In the genomic region with DNA sequence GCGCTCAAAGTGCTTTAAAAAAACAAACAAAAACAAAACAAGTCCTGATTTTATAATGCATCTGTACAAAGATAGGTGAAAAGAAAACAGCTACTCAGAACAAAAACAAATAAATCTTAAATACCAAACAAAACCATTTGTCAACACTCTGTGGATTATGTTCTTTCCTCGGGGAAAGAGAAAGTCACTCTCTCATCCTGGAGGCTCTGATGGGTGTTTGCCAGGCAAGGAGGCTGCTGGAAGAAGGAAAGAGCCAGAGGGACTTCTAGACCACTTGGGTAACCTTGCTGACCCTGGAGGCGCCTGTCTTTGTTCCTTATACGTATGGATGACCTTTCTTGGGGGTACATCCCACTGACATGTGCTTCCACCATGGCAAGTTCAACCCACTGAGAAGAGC, we compare ENCODE assay signal across 13 cellular contexts.
A peak's percentile ranks its signal among the peaks of the same experiment; 100 is the strongest.
DNase-seq lines count a peak whose midpoint lies in the region; FAIRE-seq and TF ChIP-seq lines count a peak whose summit lies in the region.
"Had no signal": no experiment of that assay in that cellular context is flagged by ENCODE, and none has a peak within 500 bp of the region (broad histone marks: within the 10 kb centered on the region; RNA-seq: fewer than 3 reads in every experiment).

No MANE protein-coding gene starts in this region.

- no peaks in the 10 kb centered on the region for H3K9me3 ChIP-seq in HEK293 (ENCODE audit: control insufficient read depth, insufficient read depth, low read depth, low read length)
- H3K9me3 ChIP-seq in hepatocyte (ENCODE audit: low read depth) = no peaks in the 10 kb centered on the region
- H3K9me3 ChIP-seq: psoas muscle had no signal

- FAIRE-seq in frontal cortex (lab: Jason Lieb, UNC) = no peak
- FAIRE-seq: D721Med, GM18507 had no signal

- no peaks in the 10 kb centered on the region for H3K9me3 Mint-ChIP-seq in type B pancreatic cell
- H3K9me3 Mint-ChIP-seq in activated naive CD8-positive, alpha-beta T cell treated with anti-CD3 and anti-CD28 coated beads for 36 hours = no peaks in the 10 kb centered on the region
- H3K9me3 Mint-ChIP-seq: activated CD4-positive, alpha-beta memory T cell treated with anti-CD3 and anti-CD28 coated beads, Interleukin-2, amount 10 ng/mL, durations not matched to agents 7 days and 5 days; activated T-helper 1 cell treated with anti-CD3 and anti-CD28 coated beads, Interleukin-12 subunit alpha, Interleukin-12 subunit beta, Interleukin-2, Interleukin-4 antibody, amounts not matched to agents 30 ng/mL and 10 ng/mL and 1 ng/mL, durations not matched to agents 14 hours and 24 hours and 36 hours had no signal

- no peaks in the 10 kb centered on the region for H3K27me3 ChIP-seq in hepatocyte

- DNase-seq in hepatocyte (ENCODE audit: low spot score) (no peak), type B pancreatic cell (ENCODE audit: extremely low spot score, unreplicated experiment) (no peak), frontal cortex (ENCODE audit: low spot score in 2 of 2) (no peak), NCI-H1436 treated with DMSO at 0.1 percent for 48 hours (lab: John Stamatoyannopoulos, UW) (no peak)
- DNase-seq in activated naive CD8-positive, alpha-beta T cell treated with anti-CD3 and anti-CD28 coated beads for 36 hours = no peak
- DNase-seq: activated CD4-positive, alpha-beta memory T cell treated with anti-CD3 and anti-CD28 coated beads, Interleukin-2, amount 10 ng/mL, durations not matched to agents 7 days and 5 days; psoas muscle had no signal

- TF ChIP-seq CTCF in HEK293 (tag by site-specific recombination; IDR thresholded peaks at IDR 0.05) = no peak
- TF ChIP-seq CTCF in hepatocyte (IDR thresholded peaks at IDR 0.05; ENCODE audit: poor library complexity) = no peak
- TF ChIP-seq CTCF in type B pancreatic cell (conservative IDR thresholded peaks at IDR 0.05) = no peak

- H3K4me2 ChIP-seq in hepatocyte = peak overlapping the region; percentile 42

- CTCF ChIA-PET in HEK293 (lab: Yijun Ruan, JAX) = interaction anchor here (0.6 to 3.7 kb wide), 3 partner anchors 13 to 409 kb away, joined by 3 to 26 read pairs (median 4); no protein-coding TSS in a partner anchor

- WGBS in hepatocyte (ENCODE audit: low lambda C conversion rate, missing lambda C conversion rate) = 63% methylated on average over 4 of the region's 4 CpGs

- H3K36me3 Mint-ChIP-seq in type B pancreatic cell = peaks cover 30% of the 10 kb centered on the region
- no peaks in the 10 kb centered on the region for H3K36me3 Mint-ChIP-seq in activated naive CD8-positive, alpha-beta T cell treated with anti-CD3 and anti-CD28 coated beads for 36 hours

- H3K27ac Mint-ChIP-seq in type B pancreatic cell = peak overlapping the region; percentile 24
- H3K27ac Mint-ChIP-seq in activated naive CD8-positive, alpha-beta T cell treated with anti-CD3 and anti-CD28 coated beads for 36 hours = no peak overlapping the region
- H3K27ac Mint-ChIP-seq: activated CD4-positive, alpha-beta memory T cell treated with anti-CD3 and anti-CD28 coated beads, Interleukin-2, amount 10 ng/mL, durations not matched to agents 7 days and 5 days; activated T-helper 1 cell treated with anti-CD3 and anti-CD28 coated beads, Interleukin-12 subunit alpha, Interleukin-12 subunit beta, Interleukin-2, Interleukin-4 antibody, amounts not matched to agents 30 ng/mL and 10 ng/mL and 1 ng/mL, durations not matched to agents 14 hours and 24 hours and 36 hours had no signal

- H3K36me3 ChIP-seq in HEK293 (ENCODE audit: control insufficient read depth in 2 of 2, insufficient read depth in 1 of 2, low read length in 2 of 2) (peaks cover 0 to 5% of the 10 kb centered on the region in 2 experiments; a peak in 1 of 3 replicates), hepatocyte (replicated peaks; ENCODE audit: insufficient read depth, low read depth) (no peaks in the 10 kb centered on the region)

- no peak overlapping the region for H2AFZ ChIP-seq in hepatocyte

- H3K27ac ChIP-seq in HEK293 (ENCODE audit: extremely low read depth, low read depth, low read length) (no peak overlapping the region), angular gyrus (ENCODE audit: low read depth, low read length) (peak overlapping the region; percentile 3), hepatocyte (peak overlapping the region; percentile 71)
- H3K27ac ChIP-seq: psoas muscle, SK-N-MC had no signal

- POLR2A ChIA-PET in HEK293 (lab: Yijun Ruan, JAX) = no interaction called here

- no peaks in the 10 kb centered on the region for H3K9me2 ChIP-seq in hepatocyte (replicated peaks; ENCODE audit: insufficient read depth)

- H3K4me3 Mint-ChIP-seq in type B pancreatic cell = no peak overlapping the region
- H3K4me3 Mint-ChIP-seq in activated naive CD8-positive, alpha-beta T cell treated with anti-CD3 and anti-CD28 coated beads for 36 hours = no peak overlapping the region
- H3K4me3 Mint-ChIP-seq: activated CD4-positive, alpha-beta memory T cell treated with anti-CD3 and anti-CD28 coated beads, Interleukin-2, amount 10 ng/mL, durations not matched to agents 7 days and 5 days; activated T-helper 1 cell treated with anti-CD3 and anti-CD28 coated beads, Interleukin-12 subunit alpha, Interleukin-12 subunit beta, Interleukin-2, Interleukin-4 antibody, amounts not matched to agents 30 ng/mL and 10 ng/mL and 1 ng/mL, durations not matched to agents 14 hours and 24 hours and 36 hours had no signal

- H4K20me1 ChIP-seq in hepatocyte (ENCODE audit: insufficient read depth, poor library complexity, severe bottlenecking) = peaks cover 66% of the 10 kb centered on the region

- H3K79me2 ChIP-seq in hepatocyte = peaks cover 86% of the 10 kb centered on the region

- H3K4me3 ChIP-seq in HEK293 (ENCODE audit: low read depth, low read length) (no peak overlapping the region), hepatocyte (no peak overlapping the region)
- H3K4me3 ChIP-seq: psoas muscle, SK-N-MC had no signal

- H3K4me1 Mint-ChIP-seq in type B pancreatic cell (ENCODE audit: unreplicated experiment) = peaks cover 64% of the 10 kb centered on the region
- no peaks in the 10 kb centered on the region for H3K4me1 Mint-ChIP-seq in activated naive CD8-positive, alpha-beta T cell treated with anti-CD3 and anti-CD28 coated beads for 36 hours
- H3K4me1 Mint-ChIP-seq: activated CD4-positive, alpha-beta memory T cell treated with anti-CD3 and anti-CD28 coated beads, Interleukin-2, amount 10 ng/mL, durations not matched to agents 7 days and 5 days had no signal

- no peaks in the 10 kb centered on the region for H3K27me3 Mint-ChIP-seq in type B pancreatic cell
- no peaks in the 10 kb centered on the region for H3K27me3 Mint-ChIP-seq in activated naive CD8-positive, alpha-beta T cell treated with anti-CD3 and anti-CD28 coated beads for 36 hours

- peaks cover 29% of the 10 kb centered on the region for H3K4me1 ChIP-seq in HEK293 (ENCODE audit: control insufficient read depth, insufficient read depth, low read length)
- H3K4me1 ChIP-seq in hepatocyte (ENCODE audit: insufficient read depth) = peaks cover 50% of the 10 kb centered on the region

TF ChIP-seq in HEK293, 187 proteins besides CTCF, POLR2A, EP300 and RAD21:
- no peak for TF ChIP-seq ZNF302 (tag by site-specific recombination; IDR thresholded peaks at IDR 0.05; ENCODE audit: low read depth)
- TF ChIP-seq, protein P1, sequence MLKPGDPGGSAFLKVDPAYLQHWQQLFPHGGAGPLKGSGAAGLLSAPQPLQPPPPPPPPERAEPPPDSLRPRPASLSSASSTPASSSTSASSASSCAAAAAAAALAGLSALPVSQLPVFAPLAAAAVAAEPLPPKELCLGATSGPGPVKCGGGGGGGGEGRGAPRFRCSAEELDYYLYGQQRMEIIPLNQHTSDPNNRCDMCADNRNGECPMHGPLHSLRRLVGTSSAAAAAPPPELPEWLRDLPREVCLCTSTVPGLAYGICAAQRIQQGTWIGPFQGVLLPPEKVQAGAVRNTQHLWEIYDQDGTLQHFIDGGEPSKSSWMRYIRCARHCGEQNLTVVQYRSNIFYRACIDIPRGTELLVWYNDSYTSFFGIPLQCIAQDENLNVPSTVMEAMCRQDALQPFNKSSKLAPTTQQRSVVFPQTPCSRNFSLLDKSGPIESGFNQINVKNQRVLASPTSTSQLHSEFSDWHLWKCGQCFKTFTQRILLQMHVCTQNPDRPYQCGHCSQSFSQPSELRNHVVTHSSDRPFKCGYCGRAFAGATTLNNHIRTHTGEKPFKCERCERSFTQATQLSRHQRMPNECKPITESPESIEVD (tag by site-specific recombination; IDR thresholded peaks at IDR 0.05) = peak; percentile 33; the same call in 1 of the 2 replicates
- TF ChIP-seq ZNF341 (tag by site-specific recombination; IDR thresholded peaks at IDR 0.05; ENCODE audit: low read depth) = no peak
- no peak for TF ChIP-seq TCF7L2 (IDR thresholded peaks at IDR 0.05; ENCODE audit: borderline replicate concordance, low read depth, low read length)
- no peak for TF ChIP-seq ZNF747 (tag by site-specific recombination; IDR thresholded peaks at IDR 0.05)
- TF ChIP-seq ZNF169 (tag by site-specific recombination; IDR thresholded peaks at IDR 0.05) = no peak
- TF ChIP-seq, protein P2, sequence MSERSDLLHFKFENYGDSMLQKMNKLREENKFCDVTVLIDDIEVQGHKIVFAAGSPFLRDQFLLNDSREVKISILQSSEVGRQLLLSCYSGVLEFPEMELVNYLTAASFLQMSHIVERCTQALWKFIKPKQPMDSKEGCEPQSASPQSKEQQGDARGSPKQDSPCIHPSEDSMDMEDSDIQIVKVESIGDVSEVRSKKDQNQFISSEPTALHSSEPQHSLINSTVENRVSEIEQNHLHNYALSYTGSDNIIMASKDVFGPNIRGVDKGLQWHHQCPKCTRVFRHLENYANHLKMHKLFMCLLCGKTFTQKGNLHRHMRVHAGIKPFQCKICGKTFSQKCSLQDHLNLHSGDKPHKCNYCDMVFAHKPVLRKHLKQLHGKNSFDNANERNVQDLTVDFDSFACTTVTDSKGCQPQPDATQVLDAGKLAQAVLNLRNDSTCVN (tag by site-specific recombination; optimal IDR thresholded peaks at IDR 0.05) = no peak
